In genomic region chr2:161353543-161353942, GRCh38 we compare ENCODE assay signal across 2 cellular contexts.
TF ChIP-seq lines count a peak whose summit lies in the region.

No MANE protein-coding gene starts in this region.

TF ChIP-seq in IMR-90, 13 proteins besides CTCF, POLR2A, EP300 and RAD21:
- no peak for TF ChIP-seq ELK1 (IDR thresholded peaks at IDR 0.05; ENCODE audit: borderline replicate concordance, low read depth, low read length)
- TF ChIP-seq NFE2L2 (IDR thresholded peaks at IDR 0.05; ENCODE audit: low read depth, low read length), result no peak

TF ChIP-seq in SK-N-SH, 30 proteins besides CTCF, POLR2A, EP300 and RAD21:
- no peak for TF ChIP-seq USF1 (IDR thresholded peaks at IDR 0.05; ENCODE audit: borderline replicate concordance, low read depth)
- TF ChIP-seq SMC3 (IDR thresholded peaks at IDR 0.05; ENCODE audit: low read depth, low read length), result no peak
- no peak for TF ChIP-seq FOXJ3 (CRISPR knock-in tag; IDR thresholded peaks at IDR 0.05)
- TF ChIP-seq REST (IDR thresholded peaks at IDR 0.05; ENCODE audit: low read depth, low read length), result no peak
